ENCODE assay signal across 3 cellular contexts in genomic region chr2:40997362-40997761, GRCh38.
A peak's percentile ranks its signal among the peaks of the same experiment; 100 is the strongest.
TF ChIP-seq lines count a peak whose summit lies in the region.

No MANE protein-coding gene starts in this region.

TF ChIP-seq in HepG2, 621 proteins besides CTCF, POLR2A, EP300 and RAD21:
- no peak for TF ChIP-seq TEF (CRISPR knock-in tag; IDR thresholded peaks at IDR 0.05)
- no peak for TF ChIP-seq ZNF878 (CRISPR knock-in tag; IDR thresholded peaks at IDR 0.05)
- TF ChIP-seq ZNF225 (CRISPR knock-in tag; IDR thresholded peaks at IDR 0.05), result no peak
- TF ChIP-seq ZNF431 (CRISPR knock-in tag; IDR thresholded peaks at IDR 0.05; ENCODE audit: borderline replicate concordance, low read depth), result no peak
- no peak for TF ChIP-seq BCL6 (CRISPR knock-in tag; IDR thresholded peaks at IDR 0.05)
- TF ChIP-seq ADNP (CRISPR knock-in tag; IDR thresholded peaks at IDR 0.05), result no peak
- TF ChIP-seq HNF4A (CRISPR knock-in tag; IDR thresholded peaks at IDR 0.05), result peak; percentile 73
- TF ChIP-seq HNF4G (IDR thresholded peaks at IDR 0.05; ENCODE audit: borderline replicate concordance, low read depth, low read length), result peak; percentile 50
- TF ChIP-seq HNF4G (CRISPR knock-in tag; IDR thresholded peaks at IDR 0.05; ENCODE audit: borderline replicate concordance, low read depth), result no peak
- no peak for TF ChIP-seq POGZ (CRISPR knock-in tag; IDR thresholded peaks at IDR 0.05)
- no peak for TF ChIP-seq ZFAT (CRISPR knock-in tag; conservative IDR thresholded peaks at IDR 0.05)
- TF ChIP-seq ARID5B (CRISPR knock-in tag; IDR thresholded peaks at IDR 0.05), result 0 out of 2 replicates have a peak, but pooled peaks have one; percentile 43
- no peak for TF ChIP-seq TCF7 (IDR thresholded peaks at IDR 0.05; ENCODE audit: low read depth)
- TF ChIP-seq HOXA3 (CRISPR knock-in tag; IDR thresholded peaks at IDR 0.05), result no peak
TF ChIP-seq in HepG2: peak in this region for 3.

TF ChIP-seq in H1, 55 proteins besides CTCF, POLR2A, EP300 and RAD21:
- TF ChIP-seq HDAC2 (IDR thresholded peaks at IDR 0.05; ENCODE audit: borderline replicate concordance in 1 of 2, low read depth in 2 of 2, low read length in 2 of 2) (no peak), YY1 (IDR thresholded peaks at IDR 0.05; ENCODE audit: low read depth, low read length) (no peak), GABPA (IDR thresholded peaks at IDR 0.05; ENCODE audit: borderline replicate concordance, insufficient read depth, low read length) (no peak), JUN (IDR thresholded peaks at IDR 0.05; ENCODE audit: low read depth, low read length) (no peak), ATF3 (IDR thresholded peaks at IDR 0.05; ENCODE audit: insufficient read depth, low read depth, low read length) (no peak), CHD1 (IDR thresholded peaks at IDR 0.05; ENCODE audit: low read depth, low read length) (no peak), MAX (IDR thresholded peaks at IDR 0.05) (no peak), HDAC6 (IDR thresholded peaks at IDR 0.05; ENCODE audit: low read depth, low read length) (no peak), SP1 (IDR thresholded peaks at IDR 0.05; ENCODE audit: low read depth, low read length) (no peak), CREB1 (IDR thresholded peaks at IDR 0.05) (no peak), EZH2 (IDR thresholded peaks at IDR 0.05; ENCODE audit: low read depth, low read length, severe bottlenecking) (no peak), ZNF274 (IDR thresholded peaks at IDR 0.05; ENCODE audit: borderline replicate concordance, extremely low read depth, low read length) (no peak), JUND (IDR thresholded peaks at IDR 0.05; ENCODE audit: low read length) (no peak), TEAD4 (IDR thresholded peaks at IDR 0.05; ENCODE audit: low read depth, low read length) (no peak), TBP (IDR thresholded peaks at IDR 0.05; ENCODE audit: low read depth, low read length) (no peak), ASH2L (IDR thresholded peaks at IDR 0.05; ENCODE audit: low read length) (no peak), TCF12 (IDR thresholded peaks at IDR 0.05; ENCODE audit: low read depth, low read length) (no peak), RXRA (IDR thresholded peaks at IDR 0.05; ENCODE audit: insufficient read depth, low read depth, low read length) (no peak), SUZ12 (IDR thresholded peaks at IDR 0.05; ENCODE audit: low read length) (no peak)

TF ChIP-seq in neural cell, 6 proteins besides CTCF, POLR2A, EP300 and RAD21:
- TF ChIP-seq TAF1 (IDR thresholded peaks at IDR 0.05; ENCODE audit: low read depth) (no peak), POLR2AphosphoS5 (IDR thresholded peaks at IDR 0.05) (no peak), EZH2 (IDR thresholded peaks at IDR 0.05; ENCODE audit: borderline replicate concordance, insufficient read depth, low read length, poor library complexity, severe bottlenecking) (no peak), MXI1 (conservative IDR thresholded peaks at IDR 0.05; ENCODE audit: poor library complexity, severe bottlenecking) (no peak), SMC3 (conservative IDR thresholded peaks at IDR 0.05; ENCODE audit: poor library complexity) (no peak), REST (IDR thresholded peaks at IDR 0.05; ENCODE audit: borderline replicate concordance) (no peak)
